ENCODE assay signal across 8 cellular contexts in the genomic region with DNA sequence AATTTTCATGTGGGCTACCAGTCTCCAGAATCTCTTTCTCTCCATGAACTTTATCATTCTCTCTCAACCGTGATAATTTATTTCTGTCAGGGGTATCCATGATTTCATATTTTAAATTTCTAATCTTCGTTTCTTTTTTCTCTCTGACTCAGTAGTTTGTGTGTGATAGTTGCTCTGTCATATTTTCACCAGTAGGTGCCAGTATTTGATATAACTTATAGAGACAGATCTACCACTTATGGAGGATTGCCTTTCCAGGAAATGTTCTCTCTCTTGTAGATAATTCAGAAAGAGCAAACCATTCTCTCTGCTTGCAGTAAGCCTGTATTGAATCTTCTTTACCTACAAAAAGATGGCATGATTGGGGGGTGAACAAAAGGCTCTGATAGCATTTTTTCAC.
DNase-seq lines count a peak whose midpoint lies in the region; ATAC-seq and TF ChIP-seq lines count a peak whose summit lies in the region.

No MANE protein-coding gene starts in this region.

- no peak overlapping the region for H3K27ac ChIP-seq in C4-2B

- peaks cover 7% of the 10 kb centered on the region for H3K9me3 Mint-ChIP-seq in nephron

- ATAC-seq in GM21390 (IDR thresholded peaks at IDR 0.05; ENCODE audit: unreplicated experiment): peak; percentile 55

- DNase-seq in NCI-H526 treated with DMSO at 0.1 percent for 48 hours (lab: John Stamatoyannopoulos, UW): peak; percentile 29
- DNase-seq in dermis microvascular lymphatic vessel endothelial cell (ENCODE audit: low read depth in 2 of 2): peak; percentile 6 to 31
- no peak for DNase-seq in middle frontal gyrus (ENCODE audit: extremely low spot score, low spot score)
- no peak for DNase-seq in ureter (ENCODE audit: low spot score)
- DNase-seq in T1000 (lab: John Stamatoyannopoulos, UW): no peak

- peak; percentile 67 for TF ChIP-seq CTCF in C4-2B (conservative IDR thresholded peaks at IDR 0.05)
- peak; percentile 49 to 57 (median 49) for TF ChIP-seq CTCF in nephron (IDR thresholded peaks at IDR 0.05; ENCODE audit: unreplicated experiment in 3 of 3)

- no peaks in the 10 kb centered on the region for H3K27me3 Mint-ChIP-seq in nephron (ENCODE audit: low read depth)

- H3K36me3 Mint-ChIP-seq in nephron (ENCODE audit: low read depth): no peaks in the 10 kb centered on the region

- H3K4me1 Mint-ChIP-seq in nephron: no peaks in the 10 kb centered on the region

- no peak overlapping the region for H3K4me3 Mint-ChIP-seq in nephron

- H3K27ac Mint-ChIP-seq in nephron: peak overlapping the region in 1 of 3 experiments; percentile 3

Comparison
In these comparisons a context has a peak if more than half of its experiments do, and no peak if none do; other contexts are left out.
1. DNase-seq: peak in NCI-H526 treated with DMSO at 0.1 percent for 48 hours (single experiment) and dermis microvascular lymphatic vessel endothelial cell (2 of 2); none in middle frontal gyrus (single experiment), ureter (single experiment) and T1000 (single experiment).